Comparison of ENCODE assay signal across 15 cellular contexts in the genomic region with DNA sequence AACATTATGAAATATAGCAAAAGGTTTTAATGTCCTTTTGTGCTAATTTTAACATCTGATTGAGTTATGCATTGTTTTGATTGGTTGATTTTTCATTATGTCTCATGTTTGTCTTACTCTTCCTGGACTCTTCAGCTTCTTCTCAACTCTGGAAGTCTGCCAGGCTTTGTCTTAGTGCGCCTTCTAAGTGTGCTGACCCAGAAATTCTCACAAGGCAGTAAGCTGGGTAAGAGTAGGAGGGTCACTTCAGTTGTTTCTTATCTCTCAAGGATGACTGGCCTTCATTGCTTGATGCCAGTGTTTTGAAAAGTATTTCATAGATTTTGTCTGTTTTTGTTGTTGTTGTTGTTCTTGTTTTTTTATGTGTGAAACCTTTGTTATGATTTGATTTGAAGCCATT. TPM values are rescaled to one million over a fixed set of nuclear protein-coding genes. Genes with fewer than 3 reads are reported as not detected.
DNase-seq lines count a peak whose midpoint lies in the region; ATAC-seq and TF ChIP-seq lines count a peak whose summit lies in the region.
"Had no signal": no experiment of that assay in that cellular context is flagged by ENCODE, and none has a peak within 500 bp of the region (broad histone marks: within the 10 kb centered on the region; RNA-seq: fewer than 3 reads in every experiment).

No MANE protein-coding gene starts in this region.

- POLR2A ChIA-PET in HEK293T (lab: Yijun Ruan, JAX) = no interaction called here

- no peaks in the 10 kb centered on the region for H3K27me3 ChIP-seq in adipocyte (replicated peaks; ENCODE audit: control insufficient read depth, insufficient read depth, low read length)
- H3K27me3 ChIP-seq: SJCRH30 had no signal

- H3K9ac ChIP-seq in adipocyte (ENCODE audit: low read length) = no peak overlapping the region
- H3K9ac ChIP-seq: parathyroid adenoma had no signal

- H3K4me1 ChIP-seq in adipocyte (ENCODE audit: control insufficient read depth, insufficient read depth, low read length) = peaks cover 6% of the 10 kb centered on the region
- H3K4me1 ChIP-seq: parathyroid adenoma, SJCRH30 had no signal

- no peaks in the 10 kb centered on the region for H3K27me3 Mint-ChIP-seq in activated naive CD4-positive, alpha-beta T cell treated with anti-CD3 and anti-CD28 coated beads, Interleukin-2, amount 50 U/mL, for 24 hours

- H3K4me3 Mint-ChIP-seq in activated naive CD4-positive, alpha-beta T cell treated with anti-CD3 and anti-CD28 coated beads, Interleukin-2, amount 50 U/mL, for 24 hours = peak overlapping the region; percentile 15

- peaks cover 24% of the 10 kb centered on the region for H3K4me1 Mint-ChIP-seq in activated naive CD4-positive, alpha-beta T cell treated with anti-CD3 and anti-CD28 coated beads, Interleukin-2, amount 50 U/mL, for 24 hours

- no peak for DNase-seq in activated naive CD4-positive, alpha-beta T cell (lab: John Stamatoyannopoulos, UW)
- peak; percentile 24 for DNase-seq in adipocyte (ENCODE audit: low read depth)
- peak; percentile 30 for DNase-seq in fibroblast of villous mesenchyme (ENCODE audit: low read depth)
- DNase-seq in smooth muscle cell of the brain vasculature (ENCODE audit: low read depth, low spot score) = peak; percentile 51
- no peak for DNase-seq in HEK293T (ENCODE audit: extremely low spot score)
- DNase-seq: glutamatergic neuron, Karpas-422, kidney, NCI-H2081 treated with DMSO at 0.1 percent for 48 hours, SJCRH30, T1000 had no signal

- ATAC-seq in HG03469 (IDR thresholded peaks at IDR 0.05; ENCODE audit: unreplicated experiment) = no peak
- ATAC-seq in GM18505 (IDR thresholded peaks at IDR 0.05; ENCODE audit: unreplicated experiment) = no peak

- H3K4me3 ChIP-seq in adipocyte (ENCODE audit: low read length) (no peak overlapping the region), fibroblast of villous mesenchyme (ENCODE audit: low read depth, low read length) (no peak overlapping the region)
- H3K4me3 ChIP-seq: SJCRH30 had no signal

- no peak for TF ChIP-seq CTCF in fibroblast of villous mesenchyme (IDR thresholded peaks at IDR 0.05; ENCODE audit: insufficient read depth, low read depth, low read length)

- H3K27ac Mint-ChIP-seq in activated naive CD4-positive, alpha-beta T cell treated with anti-CD3 and anti-CD28 coated beads, Interleukin-2, amount 50 U/mL, for 24 hours = no peak overlapping the region

- H3K36me3 Mint-ChIP-seq in activated naive CD4-positive, alpha-beta T cell treated with anti-CD3 and anti-CD28 coated beads, Interleukin-2, amount 50 U/mL, for 24 hours = peaks cover 15% of the 10 kb centered on the region

- CTCF ChIA-PET in HEK293T (lab: Yijun Ruan, JAX) = no interaction called here

- H3K9me3 Mint-ChIP-seq in activated naive CD4-positive, alpha-beta T cell treated with anti-CD3 and anti-CD28 coated beads, Interleukin-2, amount 50 U/mL, for 24 hours = no peaks in the 10 kb centered on the region

- H3K36me3 ChIP-seq in adipocyte (ENCODE audit: control insufficient read depth, insufficient read depth, low read length, severe bottlenecking) = no peaks in the 10 kb centered on the region

- no peak for TF ChIP-seq POLR2A in GM18505 (IDR thresholded peaks at IDR 0.05; ENCODE audit: borderline replicate concordance, extremely low read depth, insufficient read depth, insufficient read length)

- no peaks in the 10 kb centered on the region for H3K9me3 ChIP-seq in adipocyte (ENCODE audit: control insufficient read depth, low read length)
- H3K9me3 ChIP-seq: SJCRH30 had no signal

TF ChIP-seq in HEK293T, 16 proteins besides CTCF, POLR2A, EP300 and RAD21:
- TF ChIP-seq FOXK2 (IDR thresholded peaks at IDR 0.05) = no peak
- no peak for TF ChIP-seq TARDBP (IDR thresholded peaks at IDR 0.05)
- no peak for TF ChIP-seq ZNF384 (IDR thresholded peaks at IDR 0.05)

RNA-seq across cellular contexts. Expression of gene RIC1, which starts 59.2 kb away (rescaled TPM):
- 57.3 and 71.2 TPM in 2 replicates for total RNA-seq in fibroblast of villous mesenchyme

Comparison
In these comparisons a context has a peak if more than half of its experiments do, and no peak if none do; other contexts are left out.
1. DNase-seq: peak in adipocyte (single experiment), fibroblast of villous mesenchyme (single experiment) and smooth muscle cell of the brain vasculature (single experiment); none in activated naive CD4-positive, alpha-beta T cell (0 of 4) and HEK293T (single experiment).